Comparison of ENCODE assay signal across 22 cellular contexts in the genomic region with DNA sequence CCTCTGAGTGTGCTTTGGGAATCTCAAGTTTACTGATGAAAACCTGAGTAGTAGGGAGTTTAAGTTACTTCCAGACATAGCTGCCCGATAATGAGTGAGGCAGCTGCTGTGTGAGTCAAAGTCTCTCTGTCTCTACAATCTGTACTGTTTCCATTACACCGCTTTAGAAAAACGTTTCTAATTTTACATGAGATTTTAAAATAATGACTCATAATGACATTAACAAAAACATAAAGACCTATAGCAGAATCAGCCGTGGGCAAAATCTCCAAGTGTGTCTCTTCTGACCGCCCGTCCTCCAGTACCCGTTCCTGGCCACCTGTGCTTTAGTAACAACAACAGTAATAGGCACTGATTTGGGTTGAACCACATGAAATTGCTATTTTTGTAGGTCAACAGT.
A peak's percentile ranks its signal among the peaks of the same experiment; 100 is the strongest.
DNase-seq lines count a peak whose midpoint lies in the region; TF ChIP-seq lines count a peak whose summit lies in the region.
"Had no signal": no experiment of that assay in that cellular context is flagged by ENCODE, and none has a peak within 500 bp of the region (broad histone marks: within the 10 kb centered on the region; RNA-seq: fewer than 3 reads in every experiment).

No MANE protein-coding gene starts in this region.

- no peak for TF ChIP-seq CTCF in RWPE1 (conservative IDR thresholded peaks at IDR 0.05; ENCODE audit: low read depth)

- DNase-seq in HS-5 (ENCODE audit: low read depth) (peak; percentile 61), amniotic stem cell (lab: John Stamatoyannopoulos, UW) (peak; percentile 78), fibroblast of the conjunctiva (ENCODE audit: low read depth) (peak; percentile 12), stromal cell of bone marrow (ENCODE audit: low read depth) (peak; percentile 9), NOMO-1 treated with dmso at 0.1 percent for 144 hours (lab: John Stamatoyannopoulos, UW; ENCODE audit: unreplicated experiment) (no peak), middle frontal gyrus (ENCODE audit: extremely low spot score, low spot score) (no peak), RWPE1 (ENCODE audit: low spot score) (no peak)
- DNase-seq: activated CD4-positive, alpha-beta T cell treated with anti-CD3 and anti-CD28 coated beads for 1 hour; activated naive CD8-positive, alpha-beta T cell treated with anti-CD3 and anti-CD28 coated beads, Interleukin-2, amount 10 ng/mL, durations not matched to agents 7 days and 5 days; Caco-2; hippocampal formation; kidney; natural killer cell; NCI-H187; NCI-H446; posterior cingulate gyrus; RPMI8226; sigmoid colon; stimulated activated CD4-positive, alpha-beta T cell treated with anti-CD3 and anti-CD28 coated beads, Interleukin-2, amount 100 ng/mL, for 24 hours; stimulated activated naive CD4-positive, alpha-beta T cell treated with Interleukin-2 at 50 U/mL for 16 hours had no signal

- POLR2A ChIA-PET in RWPE1 (lab: Yijun Ruan, JAX; ENCODE audit: low non-redundant PET) = no interaction called here

- no peak overlapping the region for H3K27ac ChIP-seq in RWPE1
- H3K27ac ChIP-seq: cardiac muscle cell, sigmoid colon, tibial nerve had no signal

- CTCF ChIA-PET in RWPE1 (lab: Yijun Ruan, JAX) = interaction anchor here (0.9 kb wide), 1 partner anchor 45 kb away, joined by 4 read pairs; no protein-coding TSS in a partner anchor

Comparison
In these comparisons a context has a peak if more than half of its experiments do, and no peak if none do; other contexts are left out.
1. DNase-seq: peak in HS-5 (single experiment), amniotic stem cell (single experiment), fibroblast of the conjunctiva (single experiment) and stromal cell of bone marrow (single experiment); none in NOMO-1 treated with dmso at 0.1 percent for 144 hours (single experiment), middle frontal gyrus (single experiment) and RWPE1 (single experiment).